22 cellular contexts compared by ENCODE assay signal in genomic region chr3:58857423-58857822, GRCh38.
DNase-seq lines count a peak whose midpoint lies in the region; ATAC-seq and TF ChIP-seq lines count a peak whose summit lies in the region.
"Had no signal": no experiment of that assay in that cellular context is flagged by ENCODE, and none has a peak within 500 bp of the region (broad histone marks: within the 10 kb centered on the region; RNA-seq: fewer than 3 reads in every experiment).

No MANE protein-coding gene starts in this region.

- H3K4me3 ChIP-seq in BLaER1 treated with 17β-estradiol and CSF1 and Interleukin-3, amounts not matched to agents 10 nM and 100 nM: peak overlapping the region in 4 of 10 experiments; percentile 14 to 41 (median 22); a peak in 4 of 20 replicates
- H3K4me3 ChIP-seq in adipocyte (ENCODE audit: low read length): no peak overlapping the region
- H3K4me3 ChIP-seq: GM23248, Peyer's patch had no signal

- no peaks in the 10 kb centered on the region for H3K36me3 ChIP-seq in BLaER1 treated with 17β-estradiol and CSF1 and Interleukin-3, amounts not matched to agents 10 nM and 100 nM
- no peaks in the 10 kb centered on the region for H3K36me3 ChIP-seq in adipocyte (ENCODE audit: control insufficient read depth, insufficient read depth, low read length, severe bottlenecking)
- H3K36me3 ChIP-seq: Peyer's patch had no signal

- peak; percentile 8 for DNase-seq in adipocyte (ENCODE audit: low read depth)
- DNase-seq in left colon: no peak
- DNase-seq in activated CD4-positive, alpha-beta T cell treated with anti-CD3 and anti-CD28 coated beads for 1 hour: no peak
- no peak for DNase-seq in GM10266 (ENCODE audit: extremely low spot score)
- no peak for DNase-seq in activated naive CD4-positive, alpha-beta T cell treated with anti-CD3 and anti-CD28 coated beads for 36 hours
- DNase-seq: AML-193; CD4-positive, alpha-beta T cell; DMS53; GM23248; HCEC 1CT; KG1; NCI-H1436; NCI-H2081 treated with DMSO at 0.1 percent for 48 hours; NCI-H345; NCI-H82; Peyer's patch; SHP77; SK-N-SH; T-cell had no signal

- no peaks in the 10 kb centered on the region for H3K4me1 Mint-ChIP-seq in activated naive CD4-positive, alpha-beta T cell treated with anti-CD3 and anti-CD28 coated beads for 36 hours (ENCODE audit: low read depth)
- H3K4me1 Mint-ChIP-seq: T-cell had no signal

- peak overlapping the region in 5 of 11 experiments; percentile 1 to 57 (median 52); a peak in 7 of 22 replicates for H3K9ac ChIP-seq in BLaER1 treated with 17β-estradiol and CSF1 and Interleukin-3, amounts not matched to agents 10 nM and 100 nM
- H3K9ac ChIP-seq in adipocyte (ENCODE audit: low read length): no peak overlapping the region
- H3K9ac ChIP-seq: GM23248, SK-N-SH had no signal

- H3K4me3 Mint-ChIP-seq in activated naive CD4-positive, alpha-beta T cell treated with anti-CD3 and anti-CD28 coated beads for 36 hours: no peak overlapping the region
- H3K4me3 Mint-ChIP-seq: CD4-positive, alpha-beta T cell; T-cell had no signal

- H3K36me3 Mint-ChIP-seq in activated naive CD4-positive, alpha-beta T cell treated with anti-CD3 and anti-CD28 coated beads for 36 hours (ENCODE audit: low read depth): no peaks in the 10 kb centered on the region
- H3K36me3 Mint-ChIP-seq: T-cell had no signal

- peak; percentile 63 for ATAC-seq in HG02798 (IDR thresholded peaks at IDR 0.05; ENCODE audit: poor library complexity, unreplicated experiment)
- peak; percentile 64 for ATAC-seq in left colon
- ATAC-seq in GM19395 (IDR thresholded peaks at IDR 0.05; ENCODE audit: unreplicated experiment): no peak
- ATAC-seq: T-cell had no signal

- H3K4me2 ChIP-seq in BLaER1 treated with 17β-estradiol and CSF1 and Interleukin-3, amounts not matched to agents 10 nM and 100 nM: peak overlapping the region; percentile 30 to 85 (median 65)
- H3K4me2 ChIP-seq: SK-N-SH had no signal

- H3K9me3 Mint-ChIP-seq in activated naive CD4-positive, alpha-beta T cell treated with anti-CD3 and anti-CD28 coated beads for 36 hours: no peaks in the 10 kb centered on the region
- H3K9me3 Mint-ChIP-seq: CD4-positive, alpha-beta T cell; T-cell had no signal

- no peak for TF ChIP-seq CTCF in GM10266 (IDR thresholded peaks at IDR 0.05; ENCODE audit: control insufficient read depth, insufficient read depth, low read depth, missing control alignments)

- CTCF ChIA-PET in activated naive CD4-positive, alpha-beta T cell treated with anti-CD3 and anti-CD28 coated beads for 36 hours (lab: Charles Lee): no interaction called here

- H3K9me3 ChIP-seq in BLaER1 treated with 17β-estradiol and CSF1 and Interleukin-3, amounts not matched to agents 10 nM and 100 nM (replicated peaks in 1 of 11): peaks cover 0 to 6% (median 0%) of the 10 kb centered on the region in 11 experiments; a peak in 4 of 22 replicates
- no peaks in the 10 kb centered on the region for H3K9me3 ChIP-seq in adipocyte (ENCODE audit: control insufficient read depth, low read length)
- H3K9me3 ChIP-seq: Peyer's patch, SK-N-SH had no signal

- H3K4me1 ChIP-seq in BLaER1 treated with 17β-estradiol and CSF1 and Interleukin-3, amounts not matched to agents 10 nM and 100 nM: peaks cover 21 to 66% (median 59%) of the 10 kb centered on the region in 10 experiments
- H3K4me1 ChIP-seq in adipocyte (ENCODE audit: control insufficient read depth, insufficient read depth, low read length): no peaks in the 10 kb centered on the region
- H3K4me1 ChIP-seq: Peyer's patch had no signal

- H3K27me3 ChIP-seq in BLaER1 treated with 17β-estradiol and CSF1 and Interleukin-3, amounts not matched to agents 10 nM and 100 nM: no peaks in the 10 kb centered on the region
- H3K27me3 ChIP-seq in adipocyte (replicated peaks; ENCODE audit: control insufficient read depth, insufficient read depth, low read length): no peaks in the 10 kb centered on the region
- H3K27me3 ChIP-seq: Peyer's patch had no signal

- peaks cover 2% of the 10 kb centered on the region for H3K27me3 Mint-ChIP-seq in activated naive CD4-positive, alpha-beta T cell treated with anti-CD3 and anti-CD28 coated beads for 36 hours (ENCODE audit: low read depth)
- H3K27me3 Mint-ChIP-seq: T-cell had no signal

- peak overlapping the region in 6 of 11 experiments; percentile 50 to 76 (median 66); a peak in 11 of 22 replicates for H3K27ac ChIP-seq in BLaER1 treated with 17β-estradiol and CSF1 and Interleukin-3, amounts not matched to agents 10 nM and 100 nM
- H3K27ac ChIP-seq: GM23248, Peyer's patch had no signal

- H3K27ac Mint-ChIP-seq in activated naive CD4-positive, alpha-beta T cell treated with anti-CD3 and anti-CD28 coated beads for 36 hours: no peak overlapping the region
- H3K27ac Mint-ChIP-seq: CD4-positive, alpha-beta T cell; T-cell had no signal

- intact Hi-C loops in left colon (cut with DNase I, micrococcal nuclease): no loop called here
- intact Hi-C loops in activated naive CD4-positive, alpha-beta T cell treated with anti-CD3 and anti-CD28 coated beads for 36 hours (cut with micrococcal nuclease): no loop called here

- no peaks in the 10 kb centered on the region for H4K20me1 ChIP-seq in BLaER1 treated with 17β-estradiol and CSF1 and Interleukin-3, amounts not matched to agents 10 nM and 100 nM
